27 cellular contexts compared by ENCODE assay signal in genomic region chr10:107129013-107129412, GRCh38. TPM values are rescaled to one million over a fixed set of nuclear protein-coding genes. Genes with fewer than 3 reads are reported as not detected.
"Had no signal": no experiment of that assay in that cellular context is flagged by ENCODE, and none has a peak within 500 bp of the region (broad histone marks: within the 10 kb centered on the region; RNA-seq: fewer than 3 reads in every experiment).

No MANE protein-coding gene starts in this region.

- H3K9me3 ChIP-seq: colonic mucosa, esophagus muscularis mucosa, esophagus squamous epithelium, gastrocnemius medialis, gastroesophageal sphincter, heart right ventricle had no signal

- DNase-seq: colonic mucosa; cortex of kidney; dermis blood vessel endothelial cell; dorsolateral prefrontal cortex; effector CD4-positive, alpha-beta T cell; effector CD8-positive, alpha-beta T cell; effector memory CD4-positive, alpha-beta T cell; effector memory CD8-positive, alpha-beta T cell; endodermal cell; erythroblast; esophagus squamous epithelium; foreskin fibroblast; foreskin keratinocyte; foreskin melanocyte; gastrocnemius medialis; glutamatergic neuron; heart left ventricle; heart right ventricle had no signal

- H3K36me3 ChIP-seq: colonic mucosa, esophagus muscularis mucosa, esophagus squamous epithelium, gastrocnemius medialis, gastroesophageal sphincter, heart left ventricle, heart right ventricle had no signal

- H3K27me3 ChIP-seq: colonic mucosa, esophagus squamous epithelium, foreskin keratinocyte, gastrocnemius medialis, gastroesophageal sphincter, heart left ventricle had no signal

- H3K4me1 ChIP-seq: colonic mucosa, esophagus muscularis mucosa, esophagus squamous epithelium, foreskin keratinocyte, gastrocnemius medialis, gastroesophageal sphincter, heart left ventricle, heart right ventricle had no signal

- FAIRE-seq: colon, endometrium, endothelial cell of umbilical vein, frontal cortex had no signal

- ATAC-seq: effector memory CD8-positive, alpha-beta T cell; esophagus mucosa; foreskin keratinocyte; gastrocnemius medialis; gastroesophageal sphincter; heart left ventricle; heart right ventricle had no signal

- H3K27ac ChIP-seq: colonic mucosa, coronary artery, dorsolateral prefrontal cortex, epithelial cell of prostate, esophagus muscularis mucosa, esophagus squamous epithelium, foreskin keratinocyte, gastrocnemius medialis, gastroesophageal sphincter, heart left ventricle, heart right ventricle had no signal

- H3K4me3 ChIP-seq: colonic mucosa, coronary artery, dorsolateral prefrontal cortex, esophagus muscularis mucosa, esophagus squamous epithelium, gastrocnemius medialis, gastroesophageal sphincter, heart left ventricle, heart right ventricle had no signal

RNA-seq across cellular contexts. Expression of gene SORCS1, which starts 35.5 kb away (rescaled TPM):
- polyA plus RNA-seq: endothelial cell of umbilical vein, foreskin keratinocyte had no signal
